ENCODE assay signal across 21 cellular contexts in the genomic region with DNA sequence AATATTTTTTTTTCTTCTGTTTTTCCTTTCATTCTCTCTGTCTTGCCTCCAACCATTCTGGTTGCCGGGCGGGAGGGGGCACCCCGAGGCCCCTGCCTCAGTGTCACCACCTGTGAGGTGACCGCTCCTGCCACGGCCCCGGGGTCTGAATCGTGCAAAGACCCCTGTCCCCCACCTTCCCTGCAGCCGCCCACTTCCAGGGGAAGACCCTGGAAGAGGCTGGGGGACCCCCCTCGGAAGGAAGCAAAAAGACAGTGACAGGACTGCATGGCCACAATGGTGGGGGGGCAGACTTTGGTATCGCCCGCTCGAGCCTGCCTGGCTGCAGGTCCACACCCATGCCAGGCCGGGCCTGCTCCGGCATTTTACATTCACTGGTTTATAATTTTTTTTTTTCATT.
"Had no signal": no experiment of that assay in that cellular context is flagged by ENCODE, and none has a peak within 500 bp of the region (broad histone marks: within the 10 kb centered on the region; RNA-seq: fewer than 3 reads in every experiment).

No MANE protein-coding gene starts in this region.

- H3K4me1 ChIP-seq: ascending aorta, right lobe of liver had no signal

- H3K27ac ChIP-seq: brain microvascular endothelial cell, right lobe of liver, testis had no signal

- H3K4me3 ChIP-seq: ascending aorta, esophagus squamous epithelium, gastrocnemius medialis, right lobe of liver, skin epidermis, upper lobe of left lung had no signal

- DNase-seq: activated CD4-positive, alpha-beta T cell treated with anti-CD3 and anti-CD28 coated beads for 1 hour; activated CD4-positive, alpha-beta T cell treated with anti-CD3 and anti-CD28 coated beads, Interleukin-2, amount 50 U/mL, for 1 hour; activated T-cell treated with anti-CD3 and anti-CD28 coated beads, Interleukin-2, amount 50 U/mL, for 1 hour; brain microvascular endothelial cell; caudate nucleus; esophagus squamous epithelium; gastrocnemius medialis; hippocampal formation; left ventricle myocardium superior; midbrain; naive B cell; occipital lobe; stimulated activated CD4-positive, alpha-beta T cell treated with anti-CD3 and anti-CD28 coated beads, Interleukin-2, amount 100 ng/mL, for 24 hours; T-helper 1 cell; testis; upper lobe of left lung had no signal

- H3K9me3 ChIP-seq: ascending aorta, esophagus squamous epithelium, gastrocnemius medialis, right lobe of liver, testis, upper lobe of left lung had no signal

- ATAC-seq: activated naive CD4-positive, alpha-beta T cell treated with anti-CD3 and anti-CD28 coated beads, Interleukin-2, amount 50 U/mL, for 72 hours; gastrocnemius medialis; left ventricle myocardium superior; right lobe of liver; stimulated activated memory B cell treated with anti-CD40 and anti-IgM and Interleukin-4, amounts not matched to agents 10 μg/mL and 1 μg/mL and 100 μg/mL, for 72 hours had no signal

- H3K27me3 ChIP-seq: ascending aorta, brain microvascular endothelial cell, esophagus squamous epithelium, gastrocnemius medialis, right lobe of liver, testis, upper lobe of left lung had no signal
